ENCODE assay signal across 9 cellular contexts in the genomic region with DNA sequence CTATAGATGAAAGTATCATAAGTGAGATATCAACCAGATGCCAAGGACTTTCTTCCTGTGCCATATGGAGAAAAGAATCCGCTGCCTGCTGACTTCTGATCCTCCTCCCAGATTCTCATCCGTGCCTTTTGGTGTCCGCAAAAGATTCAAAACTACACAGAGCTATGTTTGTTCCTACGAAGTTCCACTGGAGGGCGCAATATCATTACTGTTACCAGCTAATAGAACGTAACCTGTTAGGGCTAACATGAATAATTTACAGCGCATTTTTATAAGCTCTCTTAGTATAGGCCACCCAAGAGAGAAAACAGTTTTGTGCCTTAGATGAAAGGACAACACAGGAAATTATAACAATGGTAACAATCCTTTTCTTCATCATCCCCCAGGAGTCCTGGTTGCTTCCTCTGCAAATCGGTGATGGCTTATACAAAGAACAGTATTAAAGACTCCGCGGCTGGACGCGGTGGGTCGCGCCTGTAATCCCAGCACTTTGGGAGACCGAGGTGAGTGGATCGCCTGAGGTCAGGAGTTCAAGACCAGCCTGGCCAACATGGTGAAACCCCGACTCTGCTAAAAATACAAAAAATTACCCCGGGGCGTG. TPM values are rescaled to one million over a fixed set of nuclear protein-coding genes. Genes with fewer than 3 reads are reported as not detected.
DNase-seq lines count a peak whose midpoint lies in the region; FAIRE-seq and TF ChIP-seq lines count a peak whose summit lies in the region.
"Had no signal": no experiment of that assay in that cellular context is flagged by ENCODE, and none has a peak within 500 bp of the region (broad histone marks: within the 10 kb centered on the region; RNA-seq: fewer than 3 reads in every experiment).

No MANE protein-coding gene starts in this region.

- intact Hi-C loops in lower leg skin (cut with DNase I; ENCODE audit: low total_unique reads): no loop called here

- in situ Hi-C loops in KBM-7 (cut with MboI; ENCODE audit: low pct_unique_long_range_greater_than_20kb, low sequenced_read_pairs): no loop called here

- TF ChIP-seq CTCF in lower leg skin (IDR thresholded peaks at IDR 0.05): no peak

- DNase-seq in NCI-H2081 (lab: John Stamatoyannopoulos, UW) (peak; percentile 3 to 44), NCI-H2081 treated with DMSO at 0.1 percent for 48 hours (lab: John Stamatoyannopoulos, UW) (no peak), KBM-7 (peak; percentile 32), SW480 (ENCODE audit: low spot score) (peak; percentile 34), iPS-NIHi11 (ENCODE audit: low spot score) (peak; percentile 43), lower leg skin (ENCODE audit: low spot score in 2 of 2) (no peak), RCC 7860 (ENCODE audit: low spot score) (no peak)
- no peak for DNase-seq in activated effector memory CD4-positive, alpha-beta T cell treated with Interleukin-2 at 50 U/mL for 16 hours

- H3K4me3 ChIP-seq in lower leg skin (ENCODE audit: low read depth, poor library complexity, severe bottlenecking): no peak overlapping the region

- no peak for TF ChIP-seq POLR2A in lower leg skin (IDR thresholded peaks at IDR 0.05)

- FAIRE-seq in RCC 7860 (lab: Jason Lieb, UNC): no peak

- 35 to 37% methylated on average over 19 of the region's 19 CpGs for WGBS in lower leg skin, 2 donors

RNA-seq across cellular contexts. Expression of a gene that starts 22.8 kb away (rescaled TPM):
- not detected for total RNA-seq in lower leg skin

RNA-seq across cellular contexts. Expression of a gene that starts 41.1 kb away (rescaled TPM):
- not detected for total RNA-seq in lower leg skin
- total RNA-seq: CD8-positive, alpha-beta memory T cell had no signal

Comparison
In these comparisons a context has a peak if more than half of its experiments do, and no peak if none do; other contexts are left out.
1. DNase-seq: peak in NCI-H2081 (2 of 2), KBM-7 (single experiment), SW480 (single experiment) and iPS-NIHi11 (single experiment); none in NCI-H2081 treated with DMSO at 0.1 percent for 48 hours (single experiment), lower leg skin (0 of 2), activated effector memory CD4-positive, alpha-beta T cell treated with Interleukin-2 at 50 U/mL for 16 hours (single experiment) and RCC 7860 (single experiment).